In genomic region chr1:22416555-22417454, GRCh38 we compare ENCODE assay signal across 1 cellular context.
TF ChIP-seq lines count a peak whose summit lies in the region.

No MANE protein-coding gene starts in this region.

TF ChIP-seq in HepG2, 621 proteins besides CTCF, POLR2A, EP300 and RAD21 (continued from another document and continues in another):
- no peak for TF ChIP-seq ATF6 (CRISPR knock-in tag; conservative IDR thresholded peaks at IDR 0.05)
- TF ChIP-seq ZNF318 (CRISPR knock-in tag; IDR thresholded peaks at IDR 0.05), result no peak
- no peak for TF ChIP-seq ZNF317 (CRISPR knock-in tag; IDR thresholded peaks at IDR 0.05)
- TF ChIP-seq ZGPAT (CRISPR knock-in tag; IDR thresholded peaks at IDR 0.05), result peak; percentile 33; the same call in 1 of the 2 replicates
- TF ChIP-seq FIP1L1 (IDR thresholded peaks at IDR 0.05; ENCODE audit: borderline replicate concordance, insufficient read depth, low read depth, low read length), result no peak
- peak; percentile 30 for TF ChIP-seq YY1 (IDR thresholded peaks at IDR 0.05; ENCODE audit: insufficient read depth, insufficient replicate concordance, low read depth, low read length)
- no peak for TF ChIP-seq ZNF431 (CRISPR knock-in tag; IDR thresholded peaks at IDR 0.05; ENCODE audit: borderline replicate concordance, low read depth)
- TF ChIP-seq FOXA1 (IDR thresholded peaks at IDR 0.05), result no peak
- TF ChIP-seq FOXA1 (CRISPR knock-in tag; IDR thresholded peaks at IDR 0.05), result 0 out of 2 replicates have a peak, but pooled peaks have one; percentile 34
- peak; percentile 92 for TF ChIP-seq ZNF281 (CRISPR knock-in tag; IDR thresholded peaks at IDR 0.05; ENCODE audit: borderline replicate concordance)
- no peak for TF ChIP-seq ZNF512 (CRISPR knock-in tag; IDR thresholded peaks at IDR 0.05)
- TF ChIP-seq ZBTB25 (CRISPR knock-in tag; IDR thresholded peaks at IDR 0.05), result no peak
- TF ChIP-seq ZNF691 (CRISPR knock-in tag; IDR thresholded peaks at IDR 0.05; ENCODE audit: borderline replicate concordance, low read depth), result 0 out of 2 replicates have a peak, but pooled peaks have one; percentile 61
- TF ChIP-seq BCL6 (CRISPR knock-in tag; IDR thresholded peaks at IDR 0.05), result peak; percentile 52
- TF ChIP-seq WIZ (CRISPR knock-in tag; IDR thresholded peaks at IDR 0.05), result no peak
- no peak for TF ChIP-seq ZNF274 (CRISPR knock-in tag; IDR thresholded peaks at IDR 0.05)
- peak; percentile 69 for TF ChIP-seq TEAD3 (CRISPR knock-in tag; optimal IDR thresholded peaks at IDR 0.05; ENCODE audit: borderline replicate concordance)
- 0 out of 2 replicates have a peak, but pooled peaks have one; percentile 30 for TF ChIP-seq EED (CRISPR knock-in tag; IDR thresholded peaks at IDR 0.05)
- no peak for TF ChIP-seq PLSCR1 (CRISPR knock-in tag; IDR thresholded peaks at IDR 0.05; ENCODE audit: borderline replicate concordance)
- no peak for TF ChIP-seq PBX2 (CRISPR knock-in tag; IDR thresholded peaks at IDR 0.05)
- TF ChIP-seq DMAP1 (CRISPR knock-in tag; IDR thresholded peaks at IDR 0.05), result no peak
- TF ChIP-seq ZNF737 (CRISPR knock-in tag; IDR thresholded peaks at IDR 0.05; ENCODE audit: borderline replicate concordance), result no peak
- TF ChIP-seq TSC22D2 (CRISPR knock-in tag; IDR thresholded peaks at IDR 0.05; ENCODE audit: borderline replicate concordance), result 0 out of 2 replicates have a peak, but pooled peaks have one; percentile 68
- TF ChIP-seq CREB3 (CRISPR knock-in tag; IDR thresholded peaks at IDR 0.05), result no peak
- TF ChIP-seq HNF4A (CRISPR knock-in tag; IDR thresholded peaks at IDR 0.05), result peak; percentile 38; the same call in 1 of the 2 replicates
- TF ChIP-seq DRAP1 (CRISPR knock-in tag; IDR thresholded peaks at IDR 0.05), result peak; percentile 32; the same call in 1 of the 2 replicates
- TF ChIP-seq ZMAT5 (CRISPR knock-in tag; IDR thresholded peaks at IDR 0.05; ENCODE audit: borderline replicate concordance, low read depth), result no peak
